Comparison of ENCODE assay signal across 31 cellular contexts in the genomic region with DNA sequence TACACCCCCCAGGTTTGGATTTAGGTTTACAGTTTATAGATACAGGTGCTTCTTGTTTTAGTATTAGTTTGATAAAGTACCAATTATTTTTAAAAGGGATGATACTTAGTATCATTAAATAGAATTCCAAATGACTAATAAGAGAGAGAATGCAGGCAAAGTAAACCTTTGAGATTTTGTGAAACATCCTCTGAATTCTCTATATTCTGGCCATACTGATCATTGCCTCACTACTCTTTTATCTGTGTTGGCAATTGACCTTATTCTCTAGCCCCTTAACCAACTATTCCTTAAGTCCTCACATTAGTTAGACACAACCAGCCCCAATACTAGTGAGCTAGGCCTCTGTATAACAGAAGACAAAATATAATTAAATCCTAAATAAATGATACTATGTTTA.
"Had no signal": no experiment of that assay in that cellular context is flagged by ENCODE, and none has a peak within 500 bp of the region (broad histone marks: within the 10 kb centered on the region; RNA-seq: fewer than 3 reads in every experiment).

No MANE protein-coding gene starts in this region.

- H3K27ac ChIP-seq: adrenal gland, body of pancreas, esophagus muscularis mucosa, gastrocnemius medialis had no signal

- DNase-seq: activated CD4-positive, alpha-beta memory T cell treated with anti-CD3 and anti-CD28 coated beads, Interleukin-2, amount 10 ng/mL, durations not matched to agents 7 days and 5 days; activated CD4-positive, alpha-beta T cell treated with anti-CD3 and anti-CD28 coated beads for 4 hours; activated CD4-positive, alpha-beta T cell treated with anti-CD3 and anti-CD28 coated beads, Interleukin-2, amount 10 ng/mL, durations not matched to agents 7 days and 5 days; activated CD4-positive, alpha-beta T cell treated with anti-CD3 and anti-CD28 coated beads, Interleukin-2, amount 50 U/mL, for 4 hours; activated CD4-positive, CD25-positive, alpha-beta regulatory T cell; activated CD4-positive, CD25-positive, alpha-beta regulatory T cell treated with anti-CD3 and anti-CD28 coated beads, Interleukin-2, amount 50 U/mL, for 72 hours; activated CD8-positive, alpha-beta memory T cell treated with anti-CD3 and anti-CD28 coated beads, Interleukin-2, amount 50 U/mL, for 48 hours; activated effector memory CD4-positive, alpha-beta T cell treated with Interleukin-2 at 50 U/mL for 16 hours; activated gamma-delta T cell treated with Interleukin-2 at 50 U/mL for 16 hours; activated naive CD4-positive, alpha-beta T cell treated with Interleukin-2 at 50 U/mL for 16 hours; activated naive CD8-positive, alpha-beta T cell treated with anti-CD3 and anti-CD28 coated beads for 36 hours; activated naive CD8-positive, alpha-beta T cell treated with anti-CD3 and anti-CD28 coated beads, Interleukin-2, amount 50 U/mL, for 24 hours; activated T-cell treated with anti-CD3 and anti-CD28 coated beads for 4 hours; activated T-cell treated with anti-CD3 and anti-CD28 coated beads, Interleukin-2, amount 50 U/mL, for 4 hours; adrenal gland; amygdala; aorta; body of pancreas; caudate nucleus; cortex of kidney; dermis blood vessel endothelial cell; effector CD4-positive, alpha-beta T cell; effector memory CD8-positive, alpha-beta T cell; erythroblast; foreskin keratinocyte; gastrocnemius medialis; glutamatergic neuron; T-helper 2 cell had no signal

- H3K9me3 Mint-ChIP-seq: activated CD4-positive, alpha-beta memory T cell treated with anti-CD3 and anti-CD28 coated beads, Interleukin-2, amount 10 ng/mL, durations not matched to agents 7 days and 5 days; activated CD4-positive, alpha-beta T cell treated with anti-CD3 and anti-CD28 coated beads, Interleukin-2, amount 10 ng/mL, durations not matched to agents 7 days and 5 days; activated naive CD4-positive, alpha-beta T cell treated with anti-CD3 and anti-CD28 coated beads, Interleukin-2, amount 50 U/mL, for 24 hours; activated naive CD8-positive, alpha-beta T cell treated with anti-CD3 and anti-CD28 coated beads for 36 hours; activated T-cell treated with anti-CD3 and anti-CD28 coated beads, Interleukin-2, amount 50 U/mL, for 4 hours; activated T-helper 17 cell treated with anti-CD3 and anti-CD28 coated beads, Interleukin-2, amount 50 U/mL, for 72 hours; effector memory CD8-positive, alpha-beta T cell had no signal

- H3K4me3 Mint-ChIP-seq: activated CD4-positive, alpha-beta memory T cell treated with anti-CD3 and anti-CD28 coated beads, Interleukin-2, amount 10 ng/mL, durations not matched to agents 7 days and 5 days; activated CD4-positive, alpha-beta T cell treated with anti-CD3 and anti-CD28 coated beads, Interleukin-2, amount 10 ng/mL, durations not matched to agents 7 days and 5 days; activated naive CD4-positive, alpha-beta T cell treated with anti-CD3 and anti-CD28 coated beads, Interleukin-2, amount 50 U/mL, for 24 hours; activated naive CD8-positive, alpha-beta T cell treated with anti-CD3 and anti-CD28 coated beads for 36 hours; activated naive CD8-positive, alpha-beta T cell treated with anti-CD3 and anti-CD28 coated beads, Interleukin-2, amount 50 U/mL, for 24 hours; activated T-cell treated with anti-CD3 and anti-CD28 coated beads, Interleukin-2, amount 50 U/mL, for 4 hours; activated T-helper 17 cell treated with anti-CD3 and anti-CD28 coated beads, Interleukin-2, amount 50 U/mL, for 72 hours; effector memory CD8-positive, alpha-beta T cell had no signal

- ATAC-seq: activated naive CD8-positive, alpha-beta T cell treated with anti-CD3 and anti-CD28 coated beads, Interleukin-2, amount 50 U/mL, for 24 hours; activated T-cell treated with anti-CD3 and anti-CD28 coated beads, Interleukin-2, amount 50 U/mL, for 4 hours; activated T-helper 17 cell treated with anti-CD3 and anti-CD28 coated beads, Interleukin-2, amount 50 U/mL, for 72 hours; body of pancreas; effector memory CD8-positive, alpha-beta T cell; foreskin keratinocyte; gastrocnemius medialis had no signal

- H3K9me3 ChIP-seq: adrenal gland, body of pancreas, esophagus muscularis mucosa, gastrocnemius medialis had no signal

- H3K4me1 ChIP-seq: adrenal gland, body of pancreas, esophagus muscularis mucosa, foreskin keratinocyte had no signal

- H3K27ac Mint-ChIP-seq: activated CD4-positive, alpha-beta memory T cell treated with anti-CD3 and anti-CD28 coated beads, Interleukin-2, amount 10 ng/mL, durations not matched to agents 7 days and 5 days; activated CD4-positive, alpha-beta T cell treated with anti-CD3 and anti-CD28 coated beads, Interleukin-2, amount 10 ng/mL, durations not matched to agents 7 days and 5 days; activated naive CD4-positive, alpha-beta T cell treated with anti-CD3 and anti-CD28 coated beads, Interleukin-2, amount 50 U/mL, for 24 hours; activated naive CD8-positive, alpha-beta T cell treated with anti-CD3 and anti-CD28 coated beads for 36 hours; activated naive CD8-positive, alpha-beta T cell treated with anti-CD3 and anti-CD28 coated beads, Interleukin-2, amount 50 U/mL, for 24 hours; activated T-helper 17 cell treated with anti-CD3 and anti-CD28 coated beads, Interleukin-2, amount 50 U/mL, for 72 hours had no signal

- H3K27me3 Mint-ChIP-seq: activated CD4-positive, alpha-beta memory T cell treated with anti-CD3 and anti-CD28 coated beads, Interleukin-2, amount 10 ng/mL, durations not matched to agents 7 days and 5 days; activated CD4-positive, alpha-beta T cell treated with anti-CD3 and anti-CD28 coated beads, Interleukin-2, amount 10 ng/mL, durations not matched to agents 7 days and 5 days; activated naive CD4-positive, alpha-beta T cell treated with anti-CD3 and anti-CD28 coated beads, Interleukin-2, amount 50 U/mL, for 24 hours; activated naive CD8-positive, alpha-beta T cell treated with anti-CD3 and anti-CD28 coated beads for 36 hours; activated naive CD8-positive, alpha-beta T cell treated with anti-CD3 and anti-CD28 coated beads, Interleukin-2, amount 50 U/mL, for 24 hours; activated T-helper 17 cell treated with anti-CD3 and anti-CD28 coated beads, Interleukin-2, amount 50 U/mL, for 72 hours; effector memory CD8-positive, alpha-beta T cell had no signal

- H3K27me3 ChIP-seq: adrenal gland, body of pancreas, esophagus muscularis mucosa, foreskin keratinocyte, gastrocnemius medialis had no signal

- H3K4me3 ChIP-seq: adrenal gland, body of pancreas, esophagus muscularis mucosa, gastrocnemius medialis had no signal

- H3K4me1 Mint-ChIP-seq: activated CD4-positive, alpha-beta memory T cell treated with anti-CD3 and anti-CD28 coated beads, Interleukin-2, amount 10 ng/mL, durations not matched to agents 7 days and 5 days; activated CD4-positive, alpha-beta T cell treated with anti-CD3 and anti-CD28 coated beads, Interleukin-2, amount 10 ng/mL, durations not matched to agents 7 days and 5 days; activated naive CD4-positive, alpha-beta T cell treated with anti-CD3 and anti-CD28 coated beads, Interleukin-2, amount 50 U/mL, for 24 hours; activated T-helper 17 cell treated with anti-CD3 and anti-CD28 coated beads, Interleukin-2, amount 50 U/mL, for 72 hours had no signal

- H3K36me3 ChIP-seq: adrenal gland, esophagus muscularis mucosa, gastrocnemius medialis had no signal
